In genomic region chr2:231557571-231558217, GRCh38 we compare ENCODE assay signal across 8 cellular contexts. TPM values are rescaled to one million over a fixed set of nuclear protein-coding genes. Genes with fewer than 3 reads are reported as not detected.
DNase-seq lines count a peak whose midpoint lies in the region; ATAC-seq and TF ChIP-seq lines count a peak whose summit lies in the region.

No MANE protein-coding gene starts in this region.

- TF ChIP-seq CTCF in CD14-positive monocyte (IDR thresholded peaks at IDR 0.05) (peak; percentile 73), HL-60 (IDR thresholded peaks at IDR 0.05; ENCODE audit: insufficient read depth, low read length) (peak; percentile 39), esophagus squamous epithelium (IDR thresholded peaks at IDR 0.05) (peak; percentile 30 to 82 (median 47)), suprapubic skin (IDR thresholded peaks at IDR 0.05) (peak in 1 of 2 donors; percentile 62)

- H3K36me3 ChIP-seq in esophagus squamous epithelium (no peaks in the 10 kb centered on the region), suprapubic skin (no peaks in the 10 kb centered on the region)

- no peak overlapping the region for H3K4me3 ChIP-seq in HL-60 (replicated peaks; ENCODE audit: insufficient read depth, low read length)
- H3K4me3 ChIP-seq in esophagus squamous epithelium = no peak overlapping the region
- H3K4me3 ChIP-seq in suprapubic skin = no peak overlapping the region

- H3K27me3 ChIP-seq in HL-60 (ENCODE audit: insufficient read depth, poor library complexity, severe bottlenecking) = no peaks in the 10 kb centered on the region
- H3K27me3 ChIP-seq in esophagus squamous epithelium = no peaks in the 10 kb centered on the region
- no peaks in the 10 kb centered on the region for H3K27me3 ChIP-seq in suprapubic skin

- DNase-seq in CD14-positive monocyte (ENCODE audit: low spot score) (peak; percentile 69), HL-60 (ENCODE audit: low read depth in 1 of 2, low spot score in 1 of 2) (peak; percentile 83 to 88), OCI-M1 (lab: John Stamatoyannopoulos, UW) (peak; percentile 86), activated T-cell treated with anti-CD3 and anti-CD28 coated beads for 4 hours (peak; percentile 39), esophagus squamous epithelium (lab: John Stamatoyannopoulos, UW) (peak; percentile 14), suprapubic skin (ENCODE audit: low spot score in 2 of 2) (no peak)
- peak in 9 of 10 donors; percentile 28 to 83 (median 65) for DNase-seq in naive thymus-derived CD8-positive, alpha-beta T cell

- no peak for TF ChIP-seq POLR2A in esophagus squamous epithelium (IDR thresholded peaks at IDR 0.05)
- no peak for TF ChIP-seq POLR2A in suprapubic skin (IDR thresholded peaks at IDR 0.05)

- H3K36me3 Mint-ChIP-seq in CD14-positive monocyte = peaks cover 10 to 12% of the 10 kb centered on the region in 2 donors
- peaks cover 0 to 11% (median 4%) of the 10 kb centered on the region in 3 donors for H3K36me3 Mint-ChIP-seq in naive thymus-derived CD8-positive, alpha-beta T cell

- H3K27ac ChIP-seq in HL-60 (replicated peaks) = no peak overlapping the region
- H3K27ac ChIP-seq in esophagus squamous epithelium = peak overlapping the region in 3 of 4 donors; percentile 21 to 64 (median 57)
- peak overlapping the region; percentile 29 for H3K27ac ChIP-seq in suprapubic skin

- ATAC-seq in GM19328 (IDR thresholded peaks at IDR 0.05; ENCODE audit: unreplicated experiment) = peak; percentile 62
- ATAC-seq in naive thymus-derived CD8-positive, alpha-beta T cell = peak; percentile 96 to 97

- POLR2A ChIA-PET in naive thymus-derived CD8-positive, alpha-beta T cell (lab: Charles Lee) = interaction anchor here (1.5 kb wide), 1 partner anchor 43 kb away, joined by 4 read pairs; no protein-coding TSS in a partner anchor

- peaks cover 33 to 49% (median 41%) of the 10 kb centered on the region in 3 donors for H3K27me3 Mint-ChIP-seq in CD14-positive monocyte (ENCODE audit: low read depth in 3 of 3)
- no peaks in the 10 kb centered on the region for H3K27me3 Mint-ChIP-seq in naive thymus-derived CD8-positive, alpha-beta T cell

- peaks cover 7 to 14% (median 10%) of the 10 kb centered on the region in 7 donors for H3K9me3 Mint-ChIP-seq in CD14-positive monocyte
- H3K9me3 Mint-ChIP-seq in naive thymus-derived CD8-positive, alpha-beta T cell = peaks cover 4 to 12% (median 10%) of the 10 kb centered on the region in 9 donors

- peak overlapping the region in 1 of 2 donors; percentile 65 for H3K4me3 Mint-ChIP-seq in CD14-positive monocyte
- H3K4me3 Mint-ChIP-seq in naive thymus-derived CD8-positive, alpha-beta T cell = peak overlapping the region in 1 of 10 donors; percentile 64

- peak overlapping the region in 1 of 7 donors; percentile 3 for H3K27ac Mint-ChIP-seq in CD14-positive monocyte
- H3K27ac Mint-ChIP-seq in naive thymus-derived CD8-positive, alpha-beta T cell = peak overlapping the region in 2 of 10 donors; percentile 29 to 86

- peaks cover 32% of the 10 kb centered on the region for H3K4me1 Mint-ChIP-seq in CD14-positive monocyte
- H3K4me1 Mint-ChIP-seq in naive thymus-derived CD8-positive, alpha-beta T cell = peaks cover 9 to 37% (median 16%) of the 10 kb centered on the region in 4 donors

- H3K4me1 ChIP-seq in esophagus squamous epithelium (peaks cover 6 to 25% (median 14%) of the 10 kb centered on the region in 3 donors), suprapubic skin (peaks cover 20% of the 10 kb centered on the region)

- no peak for TF ChIP-seq EP300 in suprapubic skin (IDR thresholded peaks at IDR 0.05)

- intact Hi-C loops in CD14-positive monocyte (cut with micrococcal nuclease) (loop anchor here (2.0 kb wide), 1 partner anchor 29 kb away; no protein-coding TSS in a partner anchor), esophagus squamous epithelium (cut with DNase I) (loop anchor here (10.0 kb wide), 1 partner anchor 73 kb away; no protein-coding TSS in a partner anchor)

- H3K9me3 ChIP-seq in esophagus squamous epithelium (peaks cover 0 to 7% (median 6%) of the 10 kb centered on the region in 3 donors), suprapubic skin (peaks cover 4% of the 10 kb centered on the region)

- 15 to 29% methylated on average over 4 to 10 of the region's 11 CpGs for WGBS in esophagus squamous epithelium, 2 donors
- 31% methylated on average over 9 of the region's 11 CpGs for WGBS in suprapubic skin

RNA-seq across cellular contexts. Expression of gene NMUR1, which starts 27.4 kb away (rescaled TPM):
- not detected for polyA plus RNA-seq in CD14-positive monocyte
- total RNA-seq in esophagus squamous epithelium (1 to 10 TPM in 1 of 4 donors, under 1 TPM in 1, not detected in 2; 0.15 to 1.5 TPM), suprapubic skin (under 1 TPM in 3 of 4 donors, not detected in 1; 0.15 to 0.31 (median 0.21) TPM)
- total RNA-seq in naive thymus-derived CD8-positive, alpha-beta T cell = under 1 TPM in 1 of 2 experiments, not detected in 1; 0.10 TPM
- 1 to 10 TPM in 1 of 3 donors, under 1 TPM in 2; 0.07 to 3.7 (median 0.17) TPM for polyA plus RNA-seq in naive thymus-derived CD8-positive, alpha-beta T cell

RNA-seq across cellular contexts. Expression of gene TEX44, which starts 35.0 kb away (rescaled TPM):
- not detected for polyA plus RNA-seq in CD14-positive monocyte
- not detected for total RNA-seq in esophagus squamous epithelium
- not detected for total RNA-seq in naive thymus-derived CD8-positive, alpha-beta T cell
- polyA plus RNA-seq in naive thymus-derived CD8-positive, alpha-beta T cell = not detected
- total RNA-seq in suprapubic skin = not detected

Comparison
In these comparisons a context has a peak if more than half of its experiments do, and no peak if none do; other contexts are left out.
1. DNase-seq: peak in CD14-positive monocyte (single experiment), HL-60 (2 of 2), OCI-M1 (single experiment), activated T-cell treated with anti-CD3 and anti-CD28 coated beads for 4 hours (single experiment), esophagus squamous epithelium (single experiment) and naive thymus-derived CD8-positive, alpha-beta T cell (9 of 10); none in suprapubic skin (0 of 2).